In genomic region chr16:29806096-29806579, GRCh38 we compare ENCODE assay signal across 8 cellular contexts. TPM values are rescaled to one million over a fixed set of nuclear protein-coding genes. Genes with fewer than 3 reads are reported as not detected.
DNase-seq lines count a peak whose midpoint lies in the region; ATAC-seq and TF ChIP-seq lines count a peak whose summit lies in the region.

TSS of gene MAZ (plus strand) at chr16:29806529. CDS start at chr16:29806702, 173 bp downstream.

- peaks cover 10% of the 10 kb centered on the region for H3K36me3 ChIP-seq in CD8-positive, alpha-beta memory T cell (ENCODE audit: insufficient read depth, low read length)

- peaks cover 47 to 53% (median 53%) of the 10 kb centered on the region in 3 donors for H3K4me1 Mint-ChIP-seq in CD8-positive, alpha-beta memory T cell

- peaks cover 0 to 2% (median 0%) of the 10 kb centered on the region in 5 donors for H3K9me3 Mint-ChIP-seq in CD8-positive, alpha-beta memory T cell

- peaks cover 3 to 46% (median 4%) of the 10 kb centered on the region in 3 donors for H3K36me3 Mint-ChIP-seq in CD8-positive, alpha-beta memory T cell

- intact Hi-C loops in left colon (cut with DNase I, micrococcal nuclease), result no loop called here

- CTCF ChIA-PET in CD8-positive, alpha-beta memory T cell (lab: Charles Lee), result interaction anchor here (5.0 kb wide), 1 partner anchor 13 kb away, joined by 92 read pairs; the partner anchor contains the start of genes MVP and PAGR1

- H3K27ac Mint-ChIP-seq in CD8-positive, alpha-beta memory T cell, result peak within 1 kb of the TSS; percentile 98 to 100 (median 100)

- no peak for TF ChIP-seq CTCF in HFF-Myc (IDR thresholded peaks at IDR 0.05; ENCODE audit: low read depth, low read length, missing control alignments)

- H3K4me1 ChIP-seq in CD8-positive, alpha-beta memory T cell (ENCODE audit: insufficient read depth, low read length), result peaks cover 42% of the 10 kb centered on the region

- peak in 1 of 5 donors; percentile 68 for DNase-seq in CD8-positive, alpha-beta memory T cell
- no peak for DNase-seq in HFF-Myc (ENCODE audit: extremely low read depth, low read depth)
- DNase-seq in SK-MEL-5 (ENCODE audit: low read depth, low spot score), result peak; percentile 82
- DNase-seq in caudate nucleus (lab: John Stamatoyannopoulos, UW), result peak in 12 of 61 donors; percentile 52 to 84 (median 76)
- peak; percentile 80 to 94 for DNase-seq in left colon
- DNase-seq in stimulated activated CD8-positive, alpha-beta memory T cell treated with anti-CD3 and anti-CD28 coated beads, Interleukin-4, amount 100 ng/mL, for 24 hours (ENCODE audit: low read depth), result peak; percentile 70
- no peak for DNase-seq in EL
- no peak for DNase-seq in HPDE6-E6E7 (ENCODE audit: extremely low spot score)

- ATAC-seq in left colon, result peak; percentile 6

- in situ Hi-C loops in SK-MEL-5 (cut with HindIII; ENCODE audit: low pct_unique_long_range_greater_than_20kb, low sequenced_read_pairs), result no loop called here

- H3K27me3 ChIP-seq in CD8-positive, alpha-beta memory T cell (ENCODE audit: insufficient read depth, low read length, poor library complexity, severe bottlenecking), result no peaks in the 10 kb centered on the region

- peak within 1 kb of the TSS; percentile 95 for H3K27ac ChIP-seq in CD8-positive, alpha-beta memory T cell (ENCODE audit: low read depth, low read length)
- peak within 1 kb of the TSS; percentile 99 for H3K27ac ChIP-seq in caudate nucleus (ENCODE audit: low read depth, low read length)

- POLR2A ChIA-PET in CD8-positive, alpha-beta memory T cell (lab: Charles Lee), result interaction anchor here (0.6 to 4.1 kb wide), 7 partner anchors 10 to 105 kb away, joined by 6 to 59 read pairs (median 21); partner anchors contain the start of genes KIF22, MVP and PAGR1

- H3K4me3 ChIP-seq in CD8-positive, alpha-beta memory T cell (ENCODE audit: low read length), result peak within 1 kb of the TSS; percentile 87
- H3K4me3 ChIP-seq in HFF-Myc (replicated peaks; ENCODE audit: low read depth, low read length), result peak within 1 kb of the TSS; percentile 74

- peaks cover 0 to 4% of the 10 kb centered on the region in 2 donors for H3K27me3 Mint-ChIP-seq in CD8-positive, alpha-beta memory T cell

- peak within 1 kb of the TSS; percentile 93 to 100 (median 98) for H3K4me3 Mint-ChIP-seq in CD8-positive, alpha-beta memory T cell

- no peaks in the 10 kb centered on the region for H3K9me3 ChIP-seq in CD8-positive, alpha-beta memory T cell (ENCODE audit: low read length)

RNA-seq across cellular contexts. Expression of gene MAZ, which starts in this region (rescaled TPM):
- 100 to 1,000 TPM; 455 to 478 TPM for total RNA-seq in CD8-positive, alpha-beta memory T cell
- 85.7 TPM for polyA plus RNA-seq in CD8-positive, alpha-beta memory T cell
- total RNA-seq in SK-MEL-5 (2014; rRNA removed; shearing (Covaris generic)), result 163 and 182 TPM in 2 replicates
- 187 and 234 TPM in 2 replicates for polyA plus RNA-seq in SK-MEL-5 (2015; cell fraction: cytosol; rRNA removed)
- polyA plus RNA-seq in SK-MEL-5 (2015; cell fraction: nucleus; rRNA removed), result 183 and 275 TPM in 2 replicates
- total RNA-seq in left colon, result 100 to 1,000 TPM; 252 to 365 TPM

Comparison
In these comparisons a context has a peak if more than half of its experiments do, and no peak if none do; other contexts are left out.
1. DNase-seq: peak in SK-MEL-5 (single experiment), left colon (2 of 2) and stimulated activated CD8-positive, alpha-beta memory T cell treated with anti-CD3 and anti-CD28 coated beads, Interleukin-4, amount 100 ng/mL, for 24 hours (single experiment); none in HFF-Myc (single experiment), EL (single experiment) and HPDE6-E6E7 (single experiment).